ENCODE assay signal across 10 cellular contexts in genomic region chr11:110529043-110529442, GRCh38.
DNase-seq lines count a peak whose midpoint lies in the region; TF ChIP-seq lines count a peak whose summit lies in the region.
"Had no signal": no experiment of that assay in that cellular context is flagged by ENCODE, and none has a peak within 500 bp of the region (broad histone marks: within the 10 kb centered on the region; RNA-seq: fewer than 3 reads in every experiment).

No MANE protein-coding gene starts in this region.

- H3K36me3 ChIP-seq in mesendoderm (ENCODE audit: control insufficient read depth, insufficient read depth, low read length) (no peaks in the 10 kb centered on the region), suprapubic skin (no peaks in the 10 kb centered on the region)
- H3K36me3 ChIP-seq: prostate gland had no signal

- no peak overlapping the region for H4K8ac ChIP-seq in mesendoderm (ENCODE audit: low read depth, low read length)

- H3K9ac ChIP-seq in mesendoderm (ENCODE audit: low read length): no peak overlapping the region

- H3K56ac ChIP-seq in mesendoderm (ENCODE audit: low read length): no peak overlapping the region

- H3K79me2 ChIP-seq in mesendoderm (ENCODE audit: control insufficient read depth, insufficient read depth, low read length): no peaks in the 10 kb centered on the region

- H3K27ac ChIP-seq in mesendoderm (ENCODE audit: low read depth, low read length) (no peak overlapping the region), suprapubic skin (no peak overlapping the region)
- H3K27ac ChIP-seq: prostate gland had no signal

- no peak overlapping the region for H2BK120ac ChIP-seq in mesendoderm (ENCODE audit: low read depth, low read length)

- H3K27me3 ChIP-seq in mesendoderm (ENCODE audit: insufficient read depth, low read length, poor library complexity) (no peaks in the 10 kb centered on the region), suprapubic skin (no peaks in the 10 kb centered on the region)

- H3K4me2 ChIP-seq in mesendoderm (ENCODE audit: low read length): no peak overlapping the region

- DNase-seq in NCI-H82 (lab: John Stamatoyannopoulos, UW) (peak; percentile 6), NCI-H82 treated with DMSO at 0.1 percent for 48 hours (lab: John Stamatoyannopoulos, UW; ENCODE audit: unreplicated experiment) (no peak), KBM-7 (peak; percentile 19), cardiac fibroblast (ENCODE audit: low read depth in 2 of 2) (peak; percentile 30 to 51), mesendoderm (peak; percentile 62), NCI-H1417 (lab: John Stamatoyannopoulos, UW) (no peak), suprapubic skin (ENCODE audit: low spot score in 2 of 2) (no peak), AG08395 (ENCODE audit: low spot score) (no peak)
- DNase-seq: cerebellar nuclear complex had no signal

- H2BK5ac ChIP-seq in mesendoderm (ENCODE audit: low read length): no peak overlapping the region

- H3K18ac ChIP-seq in mesendoderm (ENCODE audit: low read length): no peak overlapping the region

- in situ Hi-C loops in KBM-7 (cut with MboI; ENCODE audit: low pct_unique_long_range_greater_than_20kb, low sequenced_read_pairs): no loop called here

- no peaks in the 10 kb centered on the region for H3K79me1 ChIP-seq in mesendoderm (ENCODE audit: low read length)

- H3K4me3 ChIP-seq in cardiac fibroblast (replicated peaks in 1 of 2; ENCODE audit: low read depth in 2 of 2, low read length in 2 of 2) (no peak overlapping the region), mesendoderm (ENCODE audit: low read length) (no peak overlapping the region), suprapubic skin (no peak overlapping the region)
- H3K4me3 ChIP-seq: prostate gland had no signal

- peak; percentile 55 for TF ChIP-seq CTCF in cardiac fibroblast (IDR thresholded peaks at IDR 0.05; ENCODE audit: low read depth, low read length)
- no peak for TF ChIP-seq CTCF in suprapubic skin (IDR thresholded peaks at IDR 0.05)

- H3K23ac ChIP-seq in mesendoderm (ENCODE audit: low read length): no peak overlapping the region

- no peak for TF ChIP-seq EP300 in suprapubic skin (IDR thresholded peaks at IDR 0.05)

- H2AK5ac ChIP-seq in mesendoderm (ENCODE audit: low read length): no peak overlapping the region

- no peak overlapping the region for H2BK15ac ChIP-seq in mesendoderm (replicated peaks; ENCODE audit: low read depth)

- no peaks in the 10 kb centered on the region for H3K4me1 ChIP-seq in mesendoderm (ENCODE audit: control insufficient read depth, low read depth, low read length)
- peaks cover 8% of the 10 kb centered on the region for H3K4me1 ChIP-seq in suprapubic skin
- H3K4me1 ChIP-seq: prostate gland had no signal

- H3K9me3 ChIP-seq in suprapubic skin: no peaks in the 10 kb centered on the region
- H3K9me3 ChIP-seq: prostate gland had no signal

- no peak overlapping the region for H4K5ac ChIP-seq in mesendoderm (ENCODE audit: low read length)

- no peak overlapping the region for H3K4ac ChIP-seq in mesendoderm (ENCODE audit: low read depth, low read length)

- TF ChIP-seq POLR2A in suprapubic skin (IDR thresholded peaks at IDR 0.05): no peak

Comparison
In these comparisons a context has a peak if more than half of its experiments do, and no peak if none do; other contexts are left out.
1. DNase-seq: peak in NCI-H82 (single experiment), KBM-7 (single experiment), cardiac fibroblast (2 of 2) and mesendoderm (single experiment); none in NCI-H82 treated with DMSO at 0.1 percent for 48 hours (single experiment), NCI-H1417 (0 of 3), suprapubic skin (0 of 2) and AG08395 (single experiment).